ENCODE assay signal across 20 cellular contexts in the genomic region with DNA sequence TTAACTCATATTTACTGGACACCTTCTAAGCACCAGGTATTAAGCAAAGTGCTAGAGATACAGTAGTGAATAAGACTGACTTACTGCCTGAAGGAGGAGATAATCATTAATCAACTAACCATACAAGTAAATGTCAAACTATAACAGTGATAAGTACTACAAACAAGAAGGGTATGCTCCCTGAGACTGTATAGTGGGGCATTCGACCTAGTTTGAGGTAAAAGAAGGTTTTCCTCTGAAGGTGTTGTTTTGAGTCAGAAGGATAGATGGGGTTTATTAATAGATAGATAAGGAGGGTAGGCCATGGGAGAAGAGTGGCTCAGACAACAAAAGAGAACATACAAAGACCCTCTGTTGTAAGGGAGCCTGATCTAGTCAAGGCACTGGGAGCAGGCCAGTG.
A peak's percentile ranks its signal among the peaks of the same experiment; 100 is the strongest.
DNase-seq lines count a peak whose midpoint lies in the region; ATAC-seq and TF ChIP-seq lines count a peak whose summit lies in the region.
"Had no signal": no experiment of that assay in that cellular context is flagged by ENCODE, and none has a peak within 500 bp of the region (broad histone marks: within the 10 kb centered on the region; RNA-seq: fewer than 3 reads in every experiment).

No MANE protein-coding gene starts in this region.

- TF ChIP-seq CTCF in Calu3 (IDR thresholded peaks at IDR 0.05; ENCODE audit: unreplicated experiment) (no peak), smooth muscle cell (IDR thresholded peaks at IDR 0.05; ENCODE audit: borderline replicate concordance, insufficient read depth, poor library complexity, severe bottlenecking) (no peak)

- CTCF ChIA-PET in activated naive CD4-positive, alpha-beta T cell treated with anti-CD3 and anti-CD28 coated beads for 36 hours (lab: Charles Lee), result interaction anchor here (1.3 to 4.3 kb wide), 2 partner anchors 9 to 11 kb away, joined by 4 to 25 read pairs; no protein-coding TSS in a partner anchor
- CTCF ChIA-PET in activated naive CD4-positive, alpha-beta T cell treated with anti-CD3 and anti-CD28 coated beads, Interleukin-2, amount 10 ng/mL, durations not matched to agents 7 days and 5 days (lab: Charles Lee), result no interaction called here
- CTCF ChIA-PET in Calu3 (lab: Charles Lee), result interaction anchor here (0.8 kb wide), 1 partner anchor 86 kb away, joined by 3 read pairs; no protein-coding TSS in a partner anchor

- no peak overlapping the region for H3K4me2 ChIP-seq in smooth muscle cell
- H3K4me2 ChIP-seq: BLaER1 had no signal

- intact Hi-C loops in activated CD4-positive, alpha-beta T cell treated with anti-CD3 and anti-CD28 coated beads, Interleukin-2, amount 10 ng/mL, durations not matched to agents 24 days and 14 days (cut with micrococcal nuclease), result loop anchor here (1.0 to 5.0 kb wide), 4 partner anchors 8 to 1332 kb away; a partner anchor contains a TSS
- intact Hi-C loops in activated naive CD4-positive, alpha-beta T cell treated with anti-CD3 and anti-CD28 coated beads for 36 hours (cut with micrococcal nuclease), result loop anchor here (5.0 kb wide), 2 partner anchors 523 to 1092 kb away; a partner anchor contains a TSS
- intact Hi-C loops in Calu3 (cut with micrococcal nuclease; ENCODE audit: unreplicated experiment), result no loop called here

- ATAC-seq in GM19023 (IDR thresholded peaks at IDR 0.05; ENCODE audit: unreplicated experiment), result no peak
- ATAC-seq: GM12878 had no signal

- no peaks in the 10 kb centered on the region for H3F3A ChIP-seq in smooth muscle cell (ENCODE audit: low read depth)

- BruUV-seq in Calu3 (replicated peaks; lab: Mats Ljungman, UMichigan), result no TSS peak

- H3K27ac Mint-ChIP-seq in activated CD4-positive, alpha-beta T cell treated with anti-CD3 and anti-CD28 coated beads, Interleukin-2, amount 10 ng/mL, durations not matched to agents 24 days and 14 days, result peak overlapping the region; percentile 47
- peak overlapping the region; percentile 88 for H3K27ac Mint-ChIP-seq in activated naive CD4-positive, alpha-beta T cell treated with anti-CD3 and anti-CD28 coated beads for 36 hours
- no peak overlapping the region for H3K27ac Mint-ChIP-seq in activated naive CD4-positive, alpha-beta T cell treated with anti-CD3 and anti-CD28 coated beads, Interleukin-2, amount 10 ng/mL, durations not matched to agents 7 days and 5 days
- H3K27ac Mint-ChIP-seq in Calu3 (ENCODE audit: unreplicated experiment), result peak overlapping the region; percentile 19
- H3K27ac Mint-ChIP-seq: CD14-positive monocyte had no signal

- peaks cover 12% of the 10 kb centered on the region for H3K9me3 Mint-ChIP-seq in activated CD4-positive, alpha-beta T cell treated with anti-CD3 and anti-CD28 coated beads, Interleukin-2, amount 10 ng/mL, durations not matched to agents 24 days and 14 days
- H3K9me3 Mint-ChIP-seq in activated naive CD4-positive, alpha-beta T cell treated with anti-CD3 and anti-CD28 coated beads for 36 hours, result no peaks in the 10 kb centered on the region
- no peaks in the 10 kb centered on the region for H3K9me3 Mint-ChIP-seq in activated naive CD4-positive, alpha-beta T cell treated with anti-CD3 and anti-CD28 coated beads, Interleukin-2, amount 10 ng/mL, durations not matched to agents 7 days and 5 days
- H3K9me3 Mint-ChIP-seq in Calu3 (ENCODE audit: low read depth, unreplicated experiment), result no peaks in the 10 kb centered on the region
- H3K9me3 Mint-ChIP-seq: CD4-positive, alpha-beta memory T cell had no signal

- no peaks in the 10 kb centered on the region for H3K27me3 Mint-ChIP-seq in activated CD4-positive, alpha-beta T cell treated with anti-CD3 and anti-CD28 coated beads, Interleukin-2, amount 10 ng/mL, durations not matched to agents 24 days and 14 days
- peaks cover 3% of the 10 kb centered on the region for H3K27me3 Mint-ChIP-seq in activated naive CD4-positive, alpha-beta T cell treated with anti-CD3 and anti-CD28 coated beads for 36 hours (ENCODE audit: low read depth)
- no peaks in the 10 kb centered on the region for H3K27me3 Mint-ChIP-seq in activated naive CD4-positive, alpha-beta T cell treated with anti-CD3 and anti-CD28 coated beads, Interleukin-2, amount 10 ng/mL, durations not matched to agents 7 days and 5 days
- H3K27me3 Mint-ChIP-seq in Calu3 (ENCODE audit: unreplicated experiment), result no peaks in the 10 kb centered on the region

- no peaks in the 10 kb centered on the region for H4K20me1 ChIP-seq in smooth muscle cell (ENCODE audit: low read depth)
- H4K20me1 ChIP-seq: BLaER1 had no signal

- no peaks in the 10 kb centered on the region for H3K36me3 Mint-ChIP-seq in activated CD4-positive, alpha-beta T cell treated with anti-CD3 and anti-CD28 coated beads, Interleukin-2, amount 10 ng/mL, durations not matched to agents 24 days and 14 days (ENCODE audit: low read depth)
- peaks cover 2% of the 10 kb centered on the region for H3K36me3 Mint-ChIP-seq in activated naive CD4-positive, alpha-beta T cell treated with anti-CD3 and anti-CD28 coated beads for 36 hours (ENCODE audit: low read depth)
- H3K36me3 Mint-ChIP-seq in activated naive CD4-positive, alpha-beta T cell treated with anti-CD3 and anti-CD28 coated beads, Interleukin-2, amount 10 ng/mL, durations not matched to agents 7 days and 5 days, result no peaks in the 10 kb centered on the region
- H3K36me3 Mint-ChIP-seq in Calu3 (ENCODE audit: insufficient read depth, unreplicated experiment), result no peaks in the 10 kb centered on the region
- H3K36me3 Mint-ChIP-seq: CD14-positive monocyte; CD4-positive, alpha-beta memory T cell had no signal

- DNase-seq in activated CD4-positive, alpha-beta T cell treated with anti-CD3 and anti-CD28 coated beads, Interleukin-2, amount 10 ng/mL, durations not matched to agents 24 days and 14 days, result no peak
- DNase-seq in activated CD4-positive, alpha-beta T cell treated with anti-CD3 and anti-CD28 coated beads, Interleukin-2, amount 50 U/mL, for 1 hour, result no peak
- no peak for DNase-seq in activated naive CD4-positive, alpha-beta T cell treated with anti-CD3 and anti-CD28 coated beads for 36 hours
- no peak for DNase-seq in activated naive CD4-positive, alpha-beta T cell treated with anti-CD3 and anti-CD28 coated beads, Interleukin-2, amount 10 ng/mL, durations not matched to agents 7 days and 5 days
- DNase-seq in Calu3, result no peak
- DNase-seq in kidney tubule cell (ENCODE audit: low spot score), result peak; percentile 13
- no peak for DNase-seq in smooth muscle cell (lab: John Stamatoyannopoulos, UW; ENCODE audit: unreplicated experiment)
- DNase-seq: 8988T; CD4-positive, alpha-beta memory T cell; DMS 273 treated with DMSO at 0.1 percent for 48 hours; DMS53; DND-41; EL; GM23248; HCEC 1CT; IMR-90 had no signal

- no peak overlapping the region for H3K4me3 Mint-ChIP-seq in activated CD4-positive, alpha-beta T cell treated with anti-CD3 and anti-CD28 coated beads, Interleukin-2, amount 10 ng/mL, durations not matched to agents 24 days and 14 days
- H3K4me3 Mint-ChIP-seq in activated naive CD4-positive, alpha-beta T cell treated with anti-CD3 and anti-CD28 coated beads for 36 hours, result no peak overlapping the region
- H3K4me3 Mint-ChIP-seq in activated naive CD4-positive, alpha-beta T cell treated with anti-CD3 and anti-CD28 coated beads, Interleukin-2, amount 10 ng/mL, durations not matched to agents 7 days and 5 days, result no peak overlapping the region
- no peak overlapping the region for H3K4me3 Mint-ChIP-seq in Calu3 (ENCODE audit: low read depth, unreplicated experiment)
- H3K4me3 Mint-ChIP-seq: CD14-positive monocyte; CD4-positive, alpha-beta memory T cell had no signal

- H3K4me1 Mint-ChIP-seq in activated CD4-positive, alpha-beta T cell treated with anti-CD3 and anti-CD28 coated beads, Interleukin-2, amount 10 ng/mL, durations not matched to agents 24 days and 14 days, result peaks cover 18% of the 10 kb centered on the region
- H3K4me1 Mint-ChIP-seq in activated naive CD4-positive, alpha-beta T cell treated with anti-CD3 and anti-CD28 coated beads for 36 hours (ENCODE audit: low read depth), result peaks cover 62% of the 10 kb centered on the region
- H3K4me1 Mint-ChIP-seq in activated naive CD4-positive, alpha-beta T cell treated with anti-CD3 and anti-CD28 coated beads, Interleukin-2, amount 10 ng/mL, durations not matched to agents 7 days and 5 days, result no peaks in the 10 kb centered on the region
- peaks cover 34% of the 10 kb centered on the region for H3K4me1 Mint-ChIP-seq in Calu3 (ENCODE audit: low read depth, unreplicated experiment)
- H3K4me1 Mint-ChIP-seq: CD4-positive, alpha-beta memory T cell had no signal

- H3K27me3 ChIP-seq in smooth muscle cell (ENCODE audit: low read depth), result no peaks in the 10 kb centered on the region
- H3K27me3 ChIP-seq: BLaER1 had no signal

- no peak overlapping the region for H2AFZ ChIP-seq in smooth muscle cell (ENCODE audit: low read depth)
- H2AFZ ChIP-seq: GM23248 had no signal

- no peak overlapping the region for H3K4me3 ChIP-seq in smooth muscle cell
- H3K4me3 ChIP-seq: BLaER1, GM12878, GM23248 had no signal

- H3K4me1 ChIP-seq in smooth muscle cell (ENCODE audit: low read depth), result no peaks in the 10 kb centered on the region
- H3K4me1 ChIP-seq: BLaER1 had no signal

- no peaks in the 10 kb centered on the region for H3K79me2 ChIP-seq in smooth muscle cell (ENCODE audit: low read depth)

- no peak overlapping the region for H3K27ac ChIP-seq in smooth muscle cell (ENCODE audit: low read depth)
- H3K27ac ChIP-seq: BLaER1, GM23248 had no signal

- 74% methylated on average over 1 of the region's 1 CpG for WGBS in smooth muscle cell (ENCODE audit: low lambda C conversion rate)

- no peaks in the 10 kb centered on the region for H3K36me3 ChIP-seq in smooth muscle cell (ENCODE audit: low read depth)
- H3K36me3 ChIP-seq: BLaER1 had no signal

- no peaks in the 10 kb centered on the region for H3K9me3 ChIP-seq in smooth muscle cell (replicated peaks; ENCODE audit: low read depth)
- H3K9me3 ChIP-seq: BLaER1 had no signal

- H3K9ac ChIP-seq in smooth muscle cell (ENCODE audit: low read depth), result no peak overlapping the region
- H3K9ac ChIP-seq: BLaER1, GM23248 had no signal
